ENCODE assay signal across 9 cellular contexts in the genomic region with DNA sequence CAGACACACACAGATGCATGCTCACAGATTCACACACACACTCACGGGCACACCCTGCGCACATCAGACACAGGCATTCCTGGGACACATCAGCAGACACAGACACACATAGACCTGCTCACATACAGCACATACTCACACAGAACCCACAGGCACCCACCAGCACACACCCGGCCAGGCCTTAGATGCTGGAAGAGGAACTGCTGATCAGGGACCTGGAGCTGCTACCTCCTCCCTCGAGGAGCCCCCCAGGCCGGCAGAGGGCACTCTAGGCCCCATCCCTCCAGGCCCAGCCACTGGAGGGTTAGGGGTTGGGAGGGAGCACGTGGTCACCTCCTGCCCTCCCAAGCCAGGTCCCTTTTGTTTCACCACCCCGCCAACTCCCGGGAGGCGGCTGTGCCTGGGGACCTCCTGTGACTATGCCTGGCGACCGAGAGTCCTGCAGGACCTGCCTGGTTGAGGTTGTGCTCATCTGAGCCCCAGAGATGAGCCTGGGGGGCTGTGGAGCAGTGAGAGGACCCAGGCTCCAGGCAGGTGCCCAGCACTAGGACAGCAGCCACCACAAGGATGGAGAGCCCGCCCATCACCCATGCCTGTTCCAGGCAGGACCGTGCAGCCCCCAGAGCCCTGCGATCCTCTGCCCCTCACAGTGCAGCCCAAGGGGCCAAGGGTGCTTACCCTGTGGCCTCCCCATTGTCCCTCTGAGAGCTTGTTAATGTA. TPM values are rescaled to one million over a fixed set of nuclear protein-coding genes. Genes with fewer than 3 reads are reported as not detected.
DNase-seq lines count a peak whose midpoint lies in the region; ATAC-seq and TF ChIP-seq lines count a peak whose summit lies in the region.
"Had no signal": no experiment of that assay in that cellular context is flagged by ENCODE, and none has a peak within 500 bp of the region (broad histone marks: within the 10 kb centered on the region; RNA-seq: fewer than 3 reads in every experiment).

No MANE protein-coding gene starts in this region.

- H3K36me3 Mint-ChIP-seq in nephron progenitor cell (ENCODE audit: low read depth) = no peaks in the 10 kb centered on the region

- DNase-seq in NCI-H82 treated with DMSO at 0.1 percent for 48 hours (lab: John Stamatoyannopoulos, UW; ENCODE audit: unreplicated experiment) (peak; percentile 58), nephron progenitor cell (peak; percentile 78), thoracic aorta (ENCODE audit: low spot score) (no peak), NCI-H1105 treated with DMSO at 0.1 percent for 48 hours (lab: John Stamatoyannopoulos, UW) (no peak)
- DNase-seq in activated CD8-positive, alpha-beta memory T cell treated with anti-CD3 and anti-CD28 coated beads for 4 hours (ENCODE audit: low read depth in 2 of 2) = peak; percentile 46 to 50

- ATAC-seq in HG02798 (IDR thresholded peaks at IDR 0.05; ENCODE audit: poor library complexity, unreplicated experiment) = peak; percentile 81
- ATAC-seq in esophagus mucosa = peak; percentile 55
- no peak for ATAC-seq in thoracic aorta (ENCODE audit: insufficient number of reproducible peaks, low FRiP score, low read depth)

- peak overlapping the region; percentile 63 for H3K4me3 Mint-ChIP-seq in nephron progenitor cell

- peaks cover 60% of the 10 kb centered on the region for H3K4me1 Mint-ChIP-seq in nephron progenitor cell

- H3K4me3 ChIP-seq in GM12875 (ENCODE audit: low read depth, low read length) = no peak overlapping the region
- H3K4me3 ChIP-seq in thoracic aorta = no peak overlapping the region
- H3K4me3 ChIP-seq: skin epidermis had no signal

- no peak overlapping the region for H3K27ac ChIP-seq in thoracic aorta
- H3K27ac ChIP-seq: skin epidermis had no signal

- H3K36me3 ChIP-seq in thoracic aorta = no peaks in the 10 kb centered on the region

- H3K4me1 ChIP-seq in thoracic aorta (ENCODE audit: control insufficient read depth in 1 of 2, low read depth in 2 of 2) = no peaks in the 10 kb centered on the region

- no peaks in the 10 kb centered on the region for H3K9me3 ChIP-seq in thoracic aorta

- H3K27me3 Mint-ChIP-seq in nephron progenitor cell (ENCODE audit: low read depth, poor library complexity) = peaks cover 3% of the 10 kb centered on the region

- peak overlapping the region; percentile 20 for H3K27ac Mint-ChIP-seq in nephron progenitor cell

- H3K27me3 ChIP-seq in thoracic aorta (replicated peaks; ENCODE audit: insufficient read depth) = no peaks in the 10 kb centered on the region

- TF ChIP-seq CTCF in GM12875 (IDR thresholded peaks at IDR 0.05; ENCODE audit: borderline replicate concordance, insufficient read depth, low read depth, low read length) (peak; percentile 90), nephron progenitor cell (IDR thresholded peaks at IDR 0.05) (peak; percentile 51), thoracic aorta (IDR thresholded peaks at IDR 0.05) (peak; percentile 39)

- no peaks in the 10 kb centered on the region for H3K9me3 Mint-ChIP-seq in nephron progenitor cell

RNA-seq across cellular contexts. Expression of gene PTMA, which starts 21.0 kb away (rescaled TPM):
- 924 TPM for total RNA-seq in esophagus mucosa
- total RNA-seq in thoracic aorta = 1,000 to 10,000 TPM in 1 of 2 donors, 100 to 1,000 TPM in 1; 700 to 1,022 TPM

Comparison
In these comparisons a context has a peak if more than half of its experiments do, and no peak if none do; other contexts are left out.
1. CTCF ChIP-seq: peak in every context shown above with its lines; median percentile 90 in GM12875; 51 in nephron progenitor cell; 39 in thoracic aorta.
2. DNase-seq: peak in NCI-H82 treated with DMSO at 0.1 percent for 48 hours (single experiment), activated CD8-positive, alpha-beta memory T cell treated with anti-CD3 and anti-CD28 coated beads for 4 hours (2 of 2) and nephron progenitor cell (single experiment); none in thoracic aorta (single experiment) and NCI-H1105 treated with DMSO at 0.1 percent for 48 hours (single experiment).